In genomic region chr12:100138048-100138907, GRCh38 we compare ENCODE assay signal across 8 cellular contexts.
DNase-seq lines count a peak whose midpoint lies in the region; ATAC-seq lines count a peak whose summit lies in the region.

No MANE protein-coding gene starts in this region.

- peak overlapping the region; percentile 54 for H3K27ac Mint-ChIP-seq in activated naive CD8-positive, alpha-beta T cell

- H3K36me3 Mint-ChIP-seq in activated naive CD8-positive, alpha-beta T cell = peaks cover 14% of the 10 kb centered on the region

- H3K4me1 Mint-ChIP-seq in activated naive CD8-positive, alpha-beta T cell (ENCODE audit: low read depth) = peaks cover 50% of the 10 kb centered on the region

- ATAC-seq in HG03565 (IDR thresholded peaks at IDR 0.05; ENCODE audit: unreplicated experiment) (peak; percentile 26), GM18520 (IDR thresholded peaks at IDR 0.05; ENCODE audit: unreplicated experiment) (no peak), HG02759 (IDR thresholded peaks at IDR 0.05; ENCODE audit: unreplicated experiment) (no peak)

- no peaks in the 10 kb centered on the region for H3K9me3 Mint-ChIP-seq in activated naive CD8-positive, alpha-beta T cell (ENCODE audit: low read depth)

- H3K4me3 Mint-ChIP-seq in activated naive CD8-positive, alpha-beta T cell = peak overlapping the region; percentile 55

- H3K27me3 Mint-ChIP-seq in activated naive CD8-positive, alpha-beta T cell = no peaks in the 10 kb centered on the region

- DNase-seq in NCI-H2171 treated with DMSO at 0.1 percent for 48 hours (lab: John Stamatoyannopoulos, UW) (peak; percentile 23), NCI-H2171 (lab: John Stamatoyannopoulos, UW) (no peak), midbrain (lab: John Stamatoyannopoulos, UW) (peak; percentile 64), NCI-H226 (no peak)

Comparison
In these comparisons a context has a peak if more than half of its experiments do, and no peak if none do; other contexts are left out.
1. DNase-seq: peak in NCI-H2171 treated with DMSO at 0.1 percent for 48 hours (single experiment) and midbrain (single experiment); none in NCI-H2171 (single experiment) and NCI-H226 (single experiment).